In the genomic region with DNA sequence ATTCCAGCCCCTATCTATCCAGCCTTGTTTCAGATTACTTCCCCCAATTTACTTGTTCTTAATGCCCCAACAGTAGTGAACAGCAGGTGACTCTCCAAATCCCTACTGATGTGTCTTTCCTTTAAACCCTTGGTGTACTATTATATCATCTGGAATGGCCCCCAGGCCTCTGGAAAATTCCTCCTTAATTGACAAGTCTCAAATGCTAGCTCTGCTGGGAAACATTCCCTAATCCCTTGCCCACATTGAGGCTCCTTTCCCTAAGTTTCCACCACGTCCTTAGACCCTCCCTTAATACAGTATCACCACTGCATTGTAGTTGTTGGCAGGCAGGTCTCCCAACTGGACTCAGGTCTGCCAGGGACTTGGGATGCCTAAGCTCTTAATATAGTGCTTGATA, we compare ENCODE assay signal across 18 cellular contexts. TPM values are rescaled to one million over a fixed set of nuclear protein-coding genes. Genes with fewer than 3 reads are reported as not detected.
"Had no signal": no experiment of that assay in that cellular context is flagged by ENCODE, and none has a peak within 500 bp of the region (broad histone marks: within the 10 kb centered on the region; RNA-seq: fewer than 3 reads in every experiment).

No MANE protein-coding gene starts in this region.

- H3K4me3 Mint-ChIP-seq: activated CD4-positive, alpha-beta T cell treated with anti-CD3 and anti-CD28 coated beads, Interleukin-2, amount 10 ng/mL, durations not matched to agents 7 days and 5 days; activated T-cell treated with anti-CD3 and anti-CD28 coated beads, Interleukin-2, amount 50 U/mL, for 72 hours; natural killer cell; stimulated activated effector memory CD8-positive, alpha-beta T cell treated with anti-CD3 and anti-CD28 coated beads, Interleukin-12 subunit alpha, Interleukin-12 subunit beta, amount 100 ng/mL, for 72 hours had no signal

- H3K4me1 Mint-ChIP-seq: stimulated activated effector memory CD8-positive, alpha-beta T cell treated with anti-CD3 and anti-CD28 coated beads, Interleukin-12 subunit alpha, Interleukin-12 subunit beta, amount 100 ng/mL, for 72 hours had no signal

- ATAC-seq: activated naive CD4-positive, alpha-beta T cell treated with anti-CD3 and anti-CD28 coated beads, Interleukin-2, amount 50 U/mL, for 72 hours; activated T-cell treated with anti-CD3 and anti-CD28 coated beads, Interleukin-2, amount 50 U/mL, for 72 hours; natural killer cell; stimulated activated effector memory CD8-positive, alpha-beta T cell treated with anti-CD3 and anti-CD28 coated beads, Interleukin-12 subunit alpha, Interleukin-12 subunit beta, amount 100 ng/mL, for 72 hours had no signal

- DNase-seq: activated CD4-positive, alpha-beta T cell treated with anti-CD3 and anti-CD28 coated beads, Interleukin-2, amount 10 ng/mL, durations not matched to agents 7 days and 5 days; activated CD8-positive, alpha-beta memory T cell treated with anti-CD3 and anti-CD28 coated beads, Interleukin-2, amount 50 U/mL, for 48 hours; activated gamma-delta T cell; activated T-cell treated with anti-CD3 and anti-CD28 coated beads, Interleukin-2, amount 50 U/mL, for 72 hours; amniotic stem cell; caudate nucleus; colonic mucosa; foreskin fibroblast; glutamatergic neuron; kidney glomerular epithelial cell; mesenchymal stem cell; natural killer cell; posterior cingulate gyrus had no signal

- H3K27ac Mint-ChIP-seq: activated CD4-positive, alpha-beta T cell treated with anti-CD3 and anti-CD28 coated beads, Interleukin-2, amount 10 ng/mL, durations not matched to agents 7 days and 5 days; activated naive CD4-positive, alpha-beta T cell treated with anti-CD3 and anti-CD28 coated beads, Interleukin-2, amount 50 U/mL, for 72 hours; activated T-cell treated with anti-CD3 and anti-CD28 coated beads, Interleukin-2, amount 50 U/mL, for 72 hours; natural killer cell; stimulated activated effector memory CD8-positive, alpha-beta T cell treated with anti-CD3 and anti-CD28 coated beads, Interleukin-12 subunit alpha, Interleukin-12 subunit beta, amount 100 ng/mL, for 72 hours had no signal

- H3K36me3 Mint-ChIP-seq: activated naive CD4-positive, alpha-beta T cell treated with anti-CD3 and anti-CD28 coated beads, Interleukin-2, amount 50 U/mL, for 72 hours; natural killer cell; stimulated activated effector memory CD8-positive, alpha-beta T cell treated with anti-CD3 and anti-CD28 coated beads, Interleukin-12 subunit alpha, Interleukin-12 subunit beta, amount 100 ng/mL, for 72 hours had no signal

- H3K9me3 Mint-ChIP-seq: activated CD4-positive, alpha-beta T cell treated with anti-CD3 and anti-CD28 coated beads, Interleukin-2, amount 10 ng/mL, durations not matched to agents 7 days and 5 days; activated naive CD4-positive, alpha-beta T cell treated with anti-CD3 and anti-CD28 coated beads, Interleukin-2, amount 50 U/mL, for 72 hours; activated T-cell treated with anti-CD3 and anti-CD28 coated beads, Interleukin-2, amount 50 U/mL, for 72 hours; natural killer cell; stimulated activated effector memory CD8-positive, alpha-beta T cell treated with anti-CD3 and anti-CD28 coated beads, Interleukin-12 subunit alpha, Interleukin-12 subunit beta, amount 100 ng/mL, for 72 hours had no signal

RNA-seq across cellular contexts. Expression of gene MYO3B, which starts 41.0 kb away (rescaled TPM):
- total RNA-seq: endothelial cell of umbilical vein, thoracic aorta had no signal
- polyA plus RNA-seq: liver had no signal
